9 cellular contexts compared by ENCODE assay signal in the genomic region with DNA sequence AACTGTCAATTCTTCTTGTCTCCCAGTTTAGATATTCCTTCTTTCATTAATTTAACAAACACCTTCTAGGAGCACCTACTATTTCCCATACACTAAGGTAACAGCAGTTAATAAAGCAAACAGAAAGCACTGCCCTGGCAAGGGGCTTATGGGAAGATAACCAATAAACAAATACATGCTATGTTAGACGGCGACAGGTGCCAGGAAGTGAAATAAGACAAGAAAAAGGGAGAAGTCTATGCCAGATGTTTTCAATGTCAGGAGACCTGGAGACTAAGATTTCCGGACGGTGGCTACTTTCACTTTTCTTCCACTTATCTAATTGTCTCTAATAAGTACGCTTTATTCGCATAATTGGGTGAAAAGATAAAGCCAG. TPM values are rescaled to one million over a fixed set of nuclear protein-coding genes. Genes with fewer than 3 reads are reported as not detected.
A peak's percentile ranks its signal among the peaks of the same experiment; 100 is the strongest.
DNase-seq lines count a peak whose midpoint lies in the region; FAIRE-seq and TF ChIP-seq lines count a peak whose summit lies in the region.
"Had no signal": no experiment of that assay in that cellular context is flagged by ENCODE, and none has a peak within 500 bp of the region (broad histone marks: within the 10 kb centered on the region; RNA-seq: fewer than 3 reads in every experiment).

No MANE protein-coding gene starts in this region.

- H3F3A ChIP-seq in GM23248 (ENCODE audit: insufficient read depth) (peaks cover 15% of the 10 kb centered on the region), MM.1S (ENCODE audit: insufficient read depth, low read length) (peaks cover 11% of the 10 kb centered on the region)

- H2AFZ ChIP-seq in GM23248 = peak overlapping the region; percentile 97
- H2AFZ ChIP-seq in MM.1S (ENCODE audit: low read length) = peak overlapping the region; percentile 78
- H2AFZ ChIP-seq in astrocyte (ENCODE audit: low read depth, low read length) = peak overlapping the region; percentile 87

- H3K4me2 ChIP-seq in GM23248 (ENCODE audit: unreplicated experiment) (peak overlapping the region; percentile 81), MM.1S (ENCODE audit: low read depth, low read length) (peak overlapping the region; percentile 73), astrocyte (ENCODE audit: low read length) (peak overlapping the region; percentile 86)

- H3K27me3 ChIP-seq in GM23248 (replicated peaks; ENCODE audit: insufficient read depth) = no peaks in the 10 kb centered on the region
- H3K27me3 ChIP-seq in MM.1S (replicated peaks; ENCODE audit: insufficient read depth, low read length) = no peaks in the 10 kb centered on the region
- no peaks in the 10 kb centered on the region for H3K27me3 ChIP-seq in astrocyte (ENCODE audit: insufficient read depth, low read length)

- peaks cover 2% of the 10 kb centered on the region for H3K36me3 Mint-ChIP-seq in astrocyte (ENCODE audit: low read depth, unreplicated experiment)

- peak overlapping the region; percentile 95 for H3K4me3 Mint-ChIP-seq in astrocyte (ENCODE audit: unreplicated experiment)

- H3K4me3 ChIP-seq in GM23248 (peak overlapping the region; percentile 98), MM.1S (ENCODE audit: low read length) (peak overlapping the region; percentile 67), astrocyte (ENCODE audit: insufficient read depth, low read depth, low read length) (peak overlapping the region; percentile 92)

- peak; percentile 2 for DNase-seq in NCI-H1105 treated with DMSO at 0.1 percent for 48 hours (lab: John Stamatoyannopoulos, UW)
- DNase-seq in NCI-H1105 (lab: John Stamatoyannopoulos, UW) = no peak
- DNase-seq in GM23248 = peak; percentile 41
- DNase-seq in MM.1S = peak; percentile 55
- DNase-seq in astrocyte (ENCODE audit: low read depth) = peak; percentile 17
- peak; percentile 22 for DNase-seq in kidney glomerular epithelial cell (lab: John Stamatoyannopoulos, UW)
- peak in 2 of 49 donors; percentile 22 to 29 for DNase-seq in substantia nigra (lab: John Stamatoyannopoulos, UW)
- no peak for DNase-seq in AG08395 (ENCODE audit: low spot score)

- H3K9ac ChIP-seq in GM23248 = peak overlapping the region; percentile 93
- peak overlapping the region; percentile 76 for H3K9ac ChIP-seq in MM.1S (ENCODE audit: low read length)
- peak overlapping the region; percentile 86 for H3K9ac ChIP-seq in astrocyte (ENCODE audit: low read length)

- in situ Hi-C loops in GM23248 (cut with MboI) = no loop called here

- WGBS in GM23248 (ENCODE audit: low coverage in 1 of 2, low lambda C conversion rate in 2 of 2, missing lambda C conversion rate in 2 of 2), 2 experiments = 1 to 6% methylated on average over 6 of the region's 6 CpGs

- H3K27me3 Mint-ChIP-seq in astrocyte (ENCODE audit: low read depth, unreplicated experiment) = no peaks in the 10 kb centered on the region

- H3K79me2 ChIP-seq in GM23248 (ENCODE audit: insufficient read depth) (peaks cover 57% of the 10 kb centered on the region), MM.1S (ENCODE audit: low read length) (peaks cover 52% of the 10 kb centered on the region), astrocyte (ENCODE audit: insufficient read depth, low read length) (peaks cover 49% of the 10 kb centered on the region)

- H4K20me1 ChIP-seq in GM23248 (ENCODE audit: insufficient read depth) (no peaks in the 10 kb centered on the region), MM.1S (ENCODE audit: insufficient read depth, low read length) (no peaks in the 10 kb centered on the region), astrocyte (ENCODE audit: insufficient read depth, low read length) (no peaks in the 10 kb centered on the region)

- H3K4me1 Mint-ChIP-seq in astrocyte (ENCODE audit: low read depth, unreplicated experiment) = peaks cover 5% of the 10 kb centered on the region

- H3K4me1 ChIP-seq in GM23248 (ENCODE audit: insufficient read depth) (peaks cover 6% of the 10 kb centered on the region), MM.1S (ENCODE audit: low read length) (peaks cover 13% of the 10 kb centered on the region), astrocyte (ENCODE audit: insufficient read depth, low read length) (peaks cover 11% of the 10 kb centered on the region)

- H3K27ac ChIP-seq in GM23248 (peak overlapping the region; percentile 89), MM.1S (ENCODE audit: low read length) (peak overlapping the region; percentile 53; the same call in 1 of the 2 replicates), astrocyte (ENCODE audit: low read depth, low read length) (peak overlapping the region; percentile 48), substantia nigra (ENCODE audit: low read depth, low read length, poor library complexity, severe bottlenecking) (peak overlapping the region; percentile 80)

- TF ChIP-seq CTCF in MM.1S (IDR thresholded peaks at IDR 0.05; ENCODE audit: low read length) (no peak), astrocyte (IDR thresholded peaks at IDR 0.05; ENCODE audit: insufficient read depth, low read depth, low read length) (no peak)

- no peaks in the 10 kb centered on the region for H3K9me2 ChIP-seq in GM23248 (ENCODE audit: insufficient read depth)
- no peaks in the 10 kb centered on the region for H3K9me2 ChIP-seq in MM.1S (replicated peaks; ENCODE audit: insufficient read depth, low read length)

- H3K9me3 ChIP-seq in GM23248 (ENCODE audit: low read depth) (no peaks in the 10 kb centered on the region), MM.1S (replicated peaks; ENCODE audit: insufficient read depth, low read length) (no peaks in the 10 kb centered on the region), astrocyte (ENCODE audit: insufficient read depth, low read depth, low read length) (no peaks in the 10 kb centered on the region)

- no peak for FAIRE-seq in astrocyte (lab: Jason Lieb, UNC)
- FAIRE-seq: colon had no signal

- H3K9me3 Mint-ChIP-seq in astrocyte (ENCODE audit: unreplicated experiment) = no peaks in the 10 kb centered on the region

- H3K36me3 ChIP-seq in GM23248 (ENCODE audit: low read depth) = 0 out of 2 replicates have a peak, but pooled peaks cover 6% of the 10 kb centered on the region
- H3K36me3 ChIP-seq in MM.1S (replicated peaks; ENCODE audit: insufficient read depth, low read length) = no peaks in the 10 kb centered on the region
- no peaks in the 10 kb centered on the region for H3K36me3 ChIP-seq in astrocyte (ENCODE audit: insufficient read depth, low read length)

- no peak overlapping the region for H3K27ac Mint-ChIP-seq in astrocyte (ENCODE audit: unreplicated experiment)

RNA-seq across cellular contexts. Expression of a gene that starts 32.5 kb away (rescaled TPM):
- 5.9 and 6.8 TPM in 2 replicates for total RNA-seq in GM23248 (2014; rRNA removed; shearing (Covaris generic))
- 2.2 TPM in 2 replicates for polyA plus RNA-seq in GM23248 (2016; fragmentation: Nextera tagmentation; extraction: Ambion mirVana)
- 20.9 and 21.3 TPM in 2 replicates for total RNA-seq in astrocyte

RNA-seq across cellular contexts. Expression of a gene that starts 45.0 kb away (rescaled TPM):
- total RNA-seq in GM23248 (2014; rRNA removed; shearing (Covaris generic)) = 4.5 and 6.1 TPM in 2 replicates
- polyA plus RNA-seq in GM23248 (2016; fragmentation: Nextera tagmentation; extraction: Ambion mirVana) = 2.9 and 3.1 TPM in 2 replicates
- total RNA-seq in astrocyte = 4.8 and 5.7 TPM in 2 replicates

Comparison
In these comparisons a context has a peak if more than half of its experiments do, and no peak if none do; other contexts are left out.
1. DNase-seq: peak in NCI-H1105 treated with DMSO at 0.1 percent for 48 hours (single experiment), GM23248 (single experiment), MM.1S (single experiment), astrocyte (single experiment) and kidney glomerular epithelial cell (single experiment); none in NCI-H1105 (single experiment) and AG08395 (single experiment).
2. Peak in every context shown above with its lines, with median percentiles within 50 percentile points of each other: H2AFZ ChIP-seq, H3K27ac ChIP-seq, H3K4me2 ChIP-seq, H3K4me3 ChIP-seq and H3K9ac ChIP-seq.